8 cellular contexts compared by ENCODE assay signal in genomic region chr7:75878312-75878768, GRCh38. TPM values are rescaled to one million over a fixed set of nuclear protein-coding genes. Genes with fewer than 3 reads are reported as not detected.
A peak's percentile ranks its signal among the peaks of the same experiment; 100 is the strongest.
DNase-seq lines count a peak whose midpoint lies in the region; ATAC-seq and TF ChIP-seq lines count a peak whose summit lies in the region.

No MANE protein-coding gene starts in this region.

- intact Hi-C loops in CD14-positive monocyte (cut with micrococcal nuclease): loop anchor here (5.0 kb wide), 2 partner anchors 34 to 129 kb away; no protein-coding TSS in a partner anchor
- intact Hi-C loops in head of caudate nucleus (cut with DNase I): loop anchor here (5.0 kb wide), 1 partner anchor 39 kb away; the partner anchor contains the start of gene POR

- H3K27me3 Mint-ChIP-seq in CD14-positive monocyte (ENCODE audit: low read depth in 3 of 3): peaks cover 0 to 4% (median 3%) of the 10 kb centered on the region in 3 donors
- H3K27me3 Mint-ChIP-seq in nephron progenitor cell (ENCODE audit: low read depth, poor library complexity): peaks cover 11% of the 10 kb centered on the region

- ATAC-seq in GM21515 (IDR thresholded peaks at IDR 0.05; ENCODE audit: unreplicated experiment): peak; percentile 23

- peak overlapping the region; percentile 82 to 89 for H3K4me3 Mint-ChIP-seq in CD14-positive monocyte
- H3K4me3 Mint-ChIP-seq in nephron progenitor cell: peak overlapping the region; percentile 99

- H3K9me3 Mint-ChIP-seq in CD14-positive monocyte (peaks cover 0 to 7% (median 2%) of the 10 kb centered on the region in 7 donors), nephron progenitor cell (no peaks in the 10 kb centered on the region)

- peak overlapping the region; percentile 78 to 92 for H3K27ac ChIP-seq in coronary artery

- H3K27ac Mint-ChIP-seq in CD14-positive monocyte (peak overlapping the region; percentile 79 to 97 (median 91)), nephron progenitor cell (peak overlapping the region; percentile 9)

- H3K4me1 Mint-ChIP-seq in CD14-positive monocyte: peaks cover 49% of the 10 kb centered on the region
- H3K4me1 Mint-ChIP-seq in nephron progenitor cell: peaks cover 46% of the 10 kb centered on the region

- peaks cover 17 to 28% of the 10 kb centered on the region in 2 donors for H3K36me3 Mint-ChIP-seq in CD14-positive monocyte
- peaks cover 17% of the 10 kb centered on the region for H3K36me3 Mint-ChIP-seq in nephron progenitor cell (ENCODE audit: low read depth)

- H3K4me3 ChIP-seq in Jurkat, Clone E6-1 (ENCODE audit: low read length): peak overlapping the region; percentile 45
- H3K4me3 ChIP-seq in coronary artery: peak overlapping the region; percentile 75

- TF ChIP-seq CTCF in CD14-positive monocyte (IDR thresholded peaks at IDR 0.05) (no peak), coronary artery (IDR thresholded peaks at IDR 0.05) (no peak), nephron progenitor cell (IDR thresholded peaks at IDR 0.05) (no peak)

- DNase-seq in CD14-positive monocyte (ENCODE audit: low spot score): no peak
- DNase-seq in Jurkat, Clone E6-1 (ENCODE audit: low read depth, low spot score): no peak
- no peak for DNase-seq in coronary artery (ENCODE audit: low spot score)
- DNase-seq in nephron progenitor cell: no peak
- DNase-seq in head of caudate nucleus: no peak
- no peak for DNase-seq in A172 (ENCODE audit: low spot score)
- no peak for DNase-seq in stimulated activated CD4-positive, alpha-beta T cell treated with anti-CD3 and anti-CD28 coated beads, Interleukin-4, amount 100 ng/mL, for 4 hours

RNA-seq across cellular contexts. Expression of gene RHBDD2, which starts 0.5 kb away (rescaled TPM):
- 10 to 100 TPM; 53.1 to 54.6 TPM for polyA plus RNA-seq in CD14-positive monocyte
- polyA plus RNA-seq in Jurkat, Clone E6-1 (2012; ENCODE audit: insufficient read depth, insufficient read length): 36.7 TPM
- total RNA-seq in A172 (2014; rRNA removed; shearing (Covaris generic)): 57.2 and 79.5 TPM in 2 replicates

RNA-seq across cellular contexts. Expression of gene POR, which starts 36.6 kb away (rescaled TPM):
- polyA plus RNA-seq in CD14-positive monocyte: 100 to 1,000 TPM in 1 of 2 donors, 10 to 100 TPM in 1; 90.5 to 102 TPM
- 32.8 TPM for polyA plus RNA-seq in Jurkat, Clone E6-1 (2012; ENCODE audit: insufficient read depth, insufficient read length)
- 70.9 and 72.6 TPM in 2 replicates for total RNA-seq in A172 (2014; rRNA removed; shearing (Covaris generic))
